ENCODE assay signal across 8 cellular contexts in the genomic region with DNA sequence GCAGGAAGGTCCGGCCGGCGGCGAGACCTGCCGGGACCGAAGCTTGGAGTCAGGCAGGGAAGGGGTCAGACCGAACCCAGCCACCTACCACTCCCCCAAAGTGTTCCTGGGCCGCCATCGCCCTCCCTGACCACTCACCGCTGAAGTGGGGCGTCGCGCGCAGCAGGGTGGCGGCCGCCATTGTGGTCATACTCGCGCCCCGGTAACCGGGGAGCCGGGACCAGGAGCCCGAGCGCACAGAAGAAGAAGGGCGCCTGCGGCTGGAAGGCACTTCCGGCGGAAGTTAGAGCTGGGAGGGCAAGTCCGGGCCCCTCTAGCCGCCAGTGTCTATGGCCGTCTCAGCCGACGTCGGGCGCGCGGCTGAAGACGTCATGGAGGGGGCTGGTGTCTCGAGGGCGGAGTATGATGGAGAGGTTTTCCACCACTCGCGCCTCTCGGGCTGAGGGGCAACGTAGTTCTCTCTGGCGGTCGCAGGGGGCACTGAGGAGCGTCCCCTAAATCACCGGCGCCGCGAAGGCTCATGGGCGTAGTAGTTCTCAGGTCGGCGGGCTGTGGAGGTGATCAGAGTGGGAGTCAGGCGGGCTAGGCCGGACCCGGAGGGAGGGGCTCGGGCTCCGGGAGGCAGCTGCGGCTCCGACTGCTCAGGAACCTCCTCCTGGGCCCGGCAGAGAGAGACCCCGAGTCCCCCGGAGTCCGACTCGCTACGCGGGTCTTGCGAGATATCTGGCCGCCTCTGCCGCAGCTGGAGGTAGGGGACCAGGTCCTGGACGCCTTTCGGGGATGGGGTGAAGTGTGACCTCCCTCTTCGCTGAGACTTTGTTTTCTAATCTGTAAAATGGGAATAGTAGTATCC.
DNase-seq lines count a peak whose midpoint lies in the region; ATAC-seq and TF ChIP-seq lines count a peak whose summit lies in the region.

A gene (minus strand): TSS at position 269 of the 853 bp plus-strand sequence. CDS start 79 bp downstream, at position 190.

- DNase-seq in AG04449 (ENCODE audit: low read depth, low spot score), result peak; percentile 83
- DNase-seq in NCI-H2227 (lab: John Stamatoyannopoulos, UW; ENCODE audit: unreplicated experiment), result peak; percentile 99
- peak; percentile 99 for DNase-seq in cardiac fibroblast (ENCODE audit: low read depth in 2 of 2)
- peak; percentile 98 for DNase-seq in iPS-NIHi7 (ENCODE audit: extremely low spot score)
- DNase-seq in smooth muscle cell of the brain vasculature (ENCODE audit: low read depth, low spot score), result peak; percentile 96

- TF ChIP-seq CTCF in AG04449 (IDR thresholded peaks at IDR 0.05; ENCODE audit: insufficient read depth, low read length, missing control alignments) (peak; percentile 83), WI38 (IDR thresholded peaks at IDR 0.05; ENCODE audit: low read depth, low read length) (peak; percentile 52; the same call in 1 of the 2 replicates), cardiac fibroblast (IDR thresholded peaks at IDR 0.05; ENCODE audit: low read depth, low read length) (peak; percentile 69)

- peak; percentile 88 for ATAC-seq in GM18870 (IDR thresholded peaks at IDR 0.05; ENCODE audit: unreplicated experiment)
- ATAC-seq in HG03139 (IDR thresholded peaks at IDR 0.05; ENCODE audit: unreplicated experiment), result peak; percentile 83

- POLR2A ChIA-PET in AG04449 (lab: Yijun Ruan, JAX), result interaction anchor here (0.6 to 2.1 kb wide), 11 partner anchors 8 to 25 kb away, joined by 3 to 17 read pairs (median 4); a partner anchor contains a TSS

- H3K4me3 ChIP-seq in AG04449 (ENCODE audit: low read depth, low read length), result peak within 1 kb of the TSS; percentile 93
- peak within 1 kb of the TSS; percentile 97 for H3K4me3 ChIP-seq in WI38 (ENCODE audit: low read depth, low read length)
- peak within 1 kb of the TSS; percentile 99 to 100 for H3K4me3 ChIP-seq in cardiac fibroblast (replicated peaks in 1 of 2; ENCODE audit: low read depth in 2 of 2, low read length in 2 of 2)

- CTCF ChIA-PET in AG04449 (lab: Yijun Ruan, JAX), result interaction anchor here (0.9 to 4.2 kb wide), 10 partner anchors 10 to 101 kb away, joined by 3 to 29 read pairs (median 6); a partner anchor contains a TSS

Comparison
In these comparisons a context has a peak if more than half of its experiments do, and no peak if none do; other contexts are left out.
1. Peak in every context shown above with its lines: DNase-seq, ATAC-seq and H3K4me3 ChIP-seq.